Comparison of ENCODE assay signal across 1 cellular context in the genomic region with DNA sequence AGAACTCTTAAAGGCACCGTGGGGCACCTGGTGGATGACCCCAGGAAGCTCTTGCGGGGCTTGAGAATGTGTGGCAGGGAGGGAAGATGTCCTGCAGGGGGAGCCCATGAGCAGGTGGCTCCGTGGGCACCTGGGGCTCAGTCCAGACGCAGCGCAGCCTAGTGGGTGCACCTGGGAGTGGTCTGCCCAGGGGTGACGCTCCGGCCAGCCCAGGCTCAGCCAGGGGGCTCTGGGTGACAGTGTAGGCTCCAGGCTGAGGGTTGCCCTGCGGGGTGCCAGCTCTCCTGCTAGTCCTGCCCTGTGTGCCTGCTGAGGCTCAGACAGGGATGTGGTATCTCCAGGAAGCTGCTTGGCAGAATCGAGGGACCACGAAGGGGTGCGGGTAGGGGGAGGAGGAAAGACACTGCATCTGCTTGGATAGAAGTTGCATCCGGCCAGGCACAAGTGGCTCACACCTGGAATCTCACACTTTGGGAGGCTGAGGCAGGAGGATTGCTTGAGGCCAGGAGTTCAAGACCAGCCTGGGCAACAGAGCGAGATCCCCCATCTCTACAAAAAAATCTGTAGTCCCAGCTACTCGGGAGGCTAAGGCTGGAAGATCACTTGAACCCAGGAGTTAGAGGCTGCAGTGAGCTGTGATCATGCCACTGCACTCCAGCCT.
TF ChIP-seq lines count a peak whose summit lies in the region.

No MANE protein-coding gene starts in this region.

TF ChIP-seq in GM12878, 131 proteins besides CTCF, POLR2A, EP300 and RAD21:
- no peak for TF ChIP-seq HDAC2 (IDR thresholded peaks at IDR 0.05)
- TF ChIP-seq, protein P1, sequence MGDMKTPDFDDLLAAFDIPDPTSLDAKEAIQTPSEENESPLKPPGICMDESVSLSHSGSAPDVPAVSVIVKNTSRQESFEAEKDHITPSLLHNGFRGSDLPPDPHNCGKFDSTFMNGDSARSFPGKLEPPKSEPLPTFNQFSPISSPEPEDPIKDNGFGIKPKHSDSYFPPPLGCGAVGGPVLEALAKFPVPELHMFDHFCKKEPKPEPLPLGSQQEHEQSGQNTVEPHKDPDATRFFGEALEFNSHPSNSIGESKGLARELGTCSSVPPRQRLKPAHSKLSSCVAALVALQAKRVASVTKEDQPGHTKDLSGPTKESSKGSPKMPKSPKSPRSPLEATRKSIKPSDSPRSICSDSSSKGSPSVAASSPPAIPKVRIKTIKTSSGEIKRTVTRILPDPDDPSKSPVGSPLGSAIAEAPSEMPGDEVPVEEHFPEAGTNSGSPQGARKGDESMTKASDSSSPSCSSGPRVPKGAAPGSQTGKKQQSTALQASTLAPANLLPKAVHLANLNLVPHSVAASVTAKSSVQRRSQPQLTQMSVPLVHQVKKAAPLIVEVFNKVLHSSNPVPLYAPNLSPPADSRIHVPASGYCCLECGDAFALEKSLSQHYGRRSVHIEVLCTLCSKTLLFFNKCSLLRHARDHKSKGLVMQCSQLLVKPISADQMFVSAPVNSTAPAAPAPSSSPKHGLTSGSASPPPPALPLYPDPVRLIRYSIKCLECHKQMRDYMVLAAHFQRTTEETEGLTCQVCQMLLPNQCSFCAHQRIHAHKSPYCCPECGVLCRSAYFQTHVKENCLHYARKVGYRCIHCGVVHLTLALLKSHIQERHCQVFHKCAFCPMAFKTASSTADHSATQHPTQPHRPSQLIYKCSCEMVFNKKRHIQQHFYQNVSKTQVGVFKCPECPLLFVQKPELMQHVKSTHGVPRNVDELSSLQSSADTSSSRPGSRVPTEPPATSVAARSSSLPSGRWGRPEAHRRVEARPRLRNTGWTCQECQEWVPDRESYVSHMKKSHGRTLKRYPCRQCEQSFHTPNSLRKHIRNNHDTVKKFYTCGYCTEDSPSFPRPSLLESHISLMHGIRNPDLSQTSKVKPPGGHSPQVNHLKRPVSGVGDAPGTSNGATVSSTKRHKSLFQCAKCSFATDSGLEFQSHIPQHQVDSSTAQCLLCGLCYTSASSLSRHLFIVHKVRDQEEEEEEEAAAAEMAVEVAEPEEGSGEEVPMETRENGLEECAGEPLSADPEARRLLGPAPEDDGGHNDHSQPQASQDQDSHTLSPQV (IDR thresholded peaks at IDR 0.05) = peak; percentile 66; the same call in 1 of the 2 replicates
- peak; percentile 74 for TF ChIP-seq SMC3 (IDR thresholded peaks at IDR 0.05; ENCODE audit: borderline replicate concordance, low read length)
- peak; percentile 86 for TF ChIP-seq TCF3 (IDR thresholded peaks at IDR 0.05; ENCODE audit: borderline replicate concordance, insufficient read depth, low read depth, low read length)
- TF ChIP-seq POU2F2 (IDR thresholded peaks at IDR 0.05; ENCODE audit: borderline replicate concordance, low read depth, low read length) = peak; percentile 61; the same call in 1 of the 3 replicates
- TF ChIP-seq NBN (IDR thresholded peaks at IDR 0.05) = peak; percentile 39; the same call in 1 of the 2 replicates
- TF ChIP-seq RB1 (IDR thresholded peaks at IDR 0.05; ENCODE audit: borderline replicate concordance) = peak; percentile 59; the same call in 1 of the 2 replicates
- TF ChIP-seq, protein P2, sequence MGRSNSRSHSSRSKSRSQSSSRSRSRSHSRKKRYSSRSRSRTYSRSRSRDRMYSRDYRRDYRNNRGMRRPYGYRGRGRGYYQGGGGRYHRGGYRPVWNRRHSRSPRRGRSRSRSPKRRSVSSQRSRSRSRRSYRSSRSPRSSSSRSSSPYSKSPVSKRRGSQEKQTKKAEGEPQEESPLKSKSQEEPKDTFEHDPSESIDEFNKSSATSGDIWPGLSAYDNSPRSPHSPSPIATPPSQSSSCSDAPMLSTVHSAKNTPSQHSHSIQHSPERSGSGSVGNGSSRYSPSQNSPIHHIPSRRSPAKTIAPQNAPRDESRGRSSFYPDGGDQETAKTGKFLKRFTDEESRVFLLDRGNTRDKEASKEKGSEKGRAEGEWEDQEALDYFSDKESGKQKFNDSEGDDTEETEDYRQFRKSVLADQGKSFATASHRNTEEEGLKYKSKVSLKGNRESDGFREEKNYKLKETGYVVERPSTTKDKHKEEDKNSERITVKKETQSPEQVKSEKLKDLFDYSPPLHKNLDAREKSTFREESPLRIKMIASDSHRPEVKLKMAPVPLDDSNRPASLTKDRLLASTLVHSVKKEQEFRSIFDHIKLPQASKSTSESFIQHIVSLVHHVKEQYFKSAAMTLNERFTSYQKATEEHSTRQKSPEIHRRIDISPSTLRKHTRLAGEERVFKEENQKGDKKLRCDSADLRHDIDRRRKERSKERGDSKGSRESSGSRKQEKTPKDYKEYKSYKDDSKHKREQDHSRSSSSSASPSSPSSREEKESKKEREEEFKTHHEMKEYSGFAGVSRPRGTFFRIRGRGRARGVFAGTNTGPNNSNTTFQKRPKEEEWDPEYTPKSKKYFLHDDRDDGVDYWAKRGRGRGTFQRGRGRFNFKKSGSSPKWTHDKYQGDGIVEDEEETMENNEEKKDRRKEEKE (IDR thresholded peaks at IDR 0.05) = no peak
- no peak for TF ChIP-seq SIN3A (IDR thresholded peaks at IDR 0.05; ENCODE audit: low read depth, low read length)
- TF ChIP-seq TCF12 (IDR thresholded peaks at IDR 0.05; ENCODE audit: low read depth, low read length) = peak; percentile 76
- no peak for TF ChIP-seq TCF7 (IDR thresholded peaks at IDR 0.05; ENCODE audit: borderline replicate concordance)
- TF ChIP-seq CREM (IDR thresholded peaks at IDR 0.05; ENCODE audit: low read depth) = peak; percentile 42; the same call in 1 of the 2 replicates
- peak; percentile 77 for TF ChIP-seq YY1 (IDR thresholded peaks at IDR 0.05; ENCODE audit: low read depth, low read length)
- peak in 1 of 2 experiments; percentile 38; a peak in 1 of 4 replicates for TF ChIP-seq BHLHE40 (IDR thresholded peaks at IDR 0.05; ENCODE audit: borderline replicate concordance in 1 of 2, low read depth in 2 of 2, low read length in 1 of 2)
- TF ChIP-seq PAX5 (IDR thresholded peaks at IDR 0.05; ENCODE audit: borderline replicate concordance, low read depth, low read length) = 0 out of 2 replicates have a peak, but pooled peaks have one; percentile 29
- peak; percentile 56; the same call in 1 of the 2 replicates for TF ChIP-seq LARP7 (IDR thresholded peaks at IDR 0.05)
- peak; percentile 77 for TF ChIP-seq NR2F1 (conservative IDR thresholded peaks at IDR 0.05)
- TF ChIP-seq IKZF1 (conservative IDR thresholded peaks at IDR 0.05) = peak; percentile 30
- TF ChIP-seq SMARCA5 (IDR thresholded peaks at IDR 0.05) = peak; percentile 96
- 0 out of 2 replicates have a peak, but pooled peaks have one; percentile 46 for TF ChIP-seq IRF4 (IDR thresholded peaks at IDR 0.05; ENCODE audit: low read depth, low read length)
- TF ChIP-seq KLF5 (IDR thresholded peaks at IDR 0.05; ENCODE audit: partially characterized antibody) = peak; percentile 56
